Comparison of ENCODE assay signal across 19 cellular contexts in genomic region chr10:34181545-34182300, GRCh38.
DNase-seq lines count a peak whose midpoint lies in the region; ATAC-seq and TF ChIP-seq lines count a peak whose summit lies in the region.
"Had no signal": no experiment of that assay in that cellular context is flagged by ENCODE, and none has a peak within 500 bp of the region (broad histone marks: within the 10 kb centered on the region; RNA-seq: fewer than 3 reads in every experiment).

No MANE protein-coding gene starts in this region.

- H3K36me3 Mint-ChIP-seq in type B pancreatic cell, result no peaks in the 10 kb centered on the region
- H3K36me3 Mint-ChIP-seq in WTC11, result no peaks in the 10 kb centered on the region
- H3K36me3 Mint-ChIP-seq: naive B cell had no signal

- H3K27me3 Mint-ChIP-seq in type B pancreatic cell (peaks cover 8% of the 10 kb centered on the region), WTC11 (ENCODE audit: low read depth) (peaks cover 30% of the 10 kb centered on the region)
- H3K27me3 Mint-ChIP-seq: naive B cell had no signal

- DNase-seq in NCI-H146 (lab: John Stamatoyannopoulos, UW), result peak; percentile 47
- no peak for DNase-seq in NCI-H146 treated with DMSO at 0.1 percent for 48 hours (lab: John Stamatoyannopoulos, UW; ENCODE audit: unreplicated experiment)
- peak; percentile 22 to 67 for DNase-seq in cardiac fibroblast (ENCODE audit: low read depth in 2 of 2)
- peak; percentile 21 to 65 (median 46) for DNase-seq in right cardiac atrium
- no peak for DNase-seq in type B pancreatic cell (ENCODE audit: extremely low spot score, unreplicated experiment)
- no peak for DNase-seq in WTC11 (ENCODE audit: low spot score)
- no peak for DNase-seq in mucosa of gallbladder (ENCODE audit: low spot score)
- DNase-seq in NCI-H128 (lab: John Stamatoyannopoulos, UW; ENCODE audit: unreplicated experiment), result no peak
- DNase-seq: activated CD8-positive, alpha-beta memory T cell treated with anti-CD3 and anti-CD28 coated beads for 24 hours; activated gamma-delta T cell treated with Interleukin-2 at 50 U/mL for 16 hours; body of pancreas; head of caudate nucleus; naive B cell; NCI-H2171; retina; stimulated activated CD8-positive, alpha-beta memory T cell treated with anti-CD3 and anti-CD28 coated beads, Interleukin-4, amount 100 ng/mL, for 48 hours; tibial artery had no signal

- H3K27ac Mint-ChIP-seq in type B pancreatic cell (peak overlapping the region; percentile 65), WTC11 (no peak overlapping the region)
- H3K27ac Mint-ChIP-seq: naive B cell had no signal

- peaks cover 74% of the 10 kb centered on the region for H3K4me1 Mint-ChIP-seq in type B pancreatic cell (ENCODE audit: unreplicated experiment)
- peaks cover 90% of the 10 kb centered on the region for H3K4me1 Mint-ChIP-seq in WTC11
- H3K4me1 Mint-ChIP-seq: naive B cell had no signal

- intact Hi-C loops in right cardiac atrium (cut with DNase I), result no loop called here

- TF ChIP-seq CTCF in cardiac fibroblast (IDR thresholded peaks at IDR 0.05; ENCODE audit: low read depth, low read length) (no peak), type B pancreatic cell (conservative IDR thresholded peaks at IDR 0.05) (no peak), WTC11 (IDR thresholded peaks at IDR 0.05) (no peak)

- no peaks in the 10 kb centered on the region for H3K4me1 ChIP-seq in right cardiac atrium (ENCODE audit: control insufficient read depth, insufficient read depth, low read length)

- ATAC-seq in right cardiac atrium (peak; percentile 47 to 77), WTC11 (no peak)
- ATAC-seq: body of pancreas had no signal

- WGBS in right cardiac atrium, result 39% methylated on average over 10 of the region's 10 CpGs

- H3K4me3 ChIP-seq in cardiac fibroblast (replicated peaks in 1 of 2; ENCODE audit: low read depth in 2 of 2, low read length in 2 of 2), result no peak overlapping the region
- no peak overlapping the region for H3K4me3 ChIP-seq in right cardiac atrium (ENCODE audit: low read length)
- H3K4me3 ChIP-seq: body of pancreas, SJSA1, tibial artery had no signal

- no peaks in the 10 kb centered on the region for H3K9me3 Mint-ChIP-seq in type B pancreatic cell
- no peaks in the 10 kb centered on the region for H3K9me3 Mint-ChIP-seq in WTC11
- H3K9me3 Mint-ChIP-seq: naive B cell had no signal

- CTCF ChIA-PET in WTC11 (lab: Charles Lee), result no interaction called here

- H3K9me3 ChIP-seq in right cardiac atrium (ENCODE audit: control insufficient read depth, low read length), result no peaks in the 10 kb centered on the region
- H3K9me3 ChIP-seq: body of pancreas, SJSA1, tibial artery had no signal

- H3K27ac ChIP-seq in right cardiac atrium (ENCODE audit: low read length), result no peak overlapping the region
- H3K27ac ChIP-seq: 22Rv1, body of pancreas, SJSA1, tibial artery had no signal

- H3K4me3 Mint-ChIP-seq in type B pancreatic cell (peak overlapping the region; percentile 75), WTC11 (no peak overlapping the region)
- H3K4me3 Mint-ChIP-seq: naive B cell had no signal

- POLR2A ChIA-PET in WTC11 (lab: Charles Lee), result no interaction called here

- no peaks in the 10 kb centered on the region for H3K27me3 ChIP-seq in right cardiac atrium (ENCODE audit: control insufficient read depth, insufficient read depth)
- H3K27me3 ChIP-seq: body of pancreas, SJSA1, tibial artery had no signal

TF ChIP-seq in WTC11, 78 proteins besides CTCF, POLR2A, EP300 and RAD21:
- TF ChIP-seq CREM (CRISPR knock-in tag; IDR thresholded peaks at IDR 0.05), result no peak
- TF ChIP-seq, protein P1, sequence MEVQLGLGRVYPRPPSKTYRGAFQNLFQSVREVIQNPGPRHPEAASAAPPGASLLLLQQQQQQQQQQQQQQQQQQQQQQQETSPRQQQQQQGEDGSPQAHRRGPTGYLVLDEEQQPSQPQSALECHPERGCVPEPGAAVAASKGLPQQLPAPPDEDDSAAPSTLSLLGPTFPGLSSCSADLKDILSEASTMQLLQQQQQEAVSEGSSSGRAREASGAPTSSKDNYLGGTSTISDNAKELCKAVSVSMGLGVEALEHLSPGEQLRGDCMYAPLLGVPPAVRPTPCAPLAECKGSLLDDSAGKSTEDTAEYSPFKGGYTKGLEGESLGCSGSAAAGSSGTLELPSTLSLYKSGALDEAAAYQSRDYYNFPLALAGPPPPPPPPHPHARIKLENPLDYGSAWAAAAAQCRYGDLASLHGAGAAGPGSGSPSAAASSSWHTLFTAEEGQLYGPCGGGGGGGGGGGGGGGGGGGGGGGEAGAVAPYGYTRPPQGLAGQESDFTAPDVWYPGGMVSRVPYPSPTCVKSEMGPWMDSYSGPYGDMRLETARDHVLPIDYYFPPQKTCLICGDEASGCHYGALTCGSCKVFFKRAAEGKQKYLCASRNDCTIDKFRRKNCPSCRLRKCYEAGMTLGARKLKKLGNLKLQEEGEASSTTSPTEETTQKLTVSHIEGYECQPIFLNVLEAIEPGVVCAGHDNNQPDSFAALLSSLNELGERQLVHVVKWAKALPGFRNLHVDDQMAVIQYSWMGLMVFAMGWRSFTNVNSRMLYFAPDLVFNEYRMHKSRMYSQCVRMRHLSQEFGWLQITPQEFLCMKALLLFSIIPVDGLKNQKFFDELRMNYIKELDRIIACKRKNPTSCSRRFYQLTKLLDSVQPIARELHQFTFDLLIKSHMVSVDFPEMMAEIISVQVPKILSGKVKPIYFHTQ (CRISPR knock-in tag; IDR thresholded peaks at IDR 0.05), result no peak
- no peak for TF ChIP-seq ZSCAN18 (CRISPR knock-in tag; IDR thresholded peaks at IDR 0.05)
- TF ChIP-seq, protein P2, sequence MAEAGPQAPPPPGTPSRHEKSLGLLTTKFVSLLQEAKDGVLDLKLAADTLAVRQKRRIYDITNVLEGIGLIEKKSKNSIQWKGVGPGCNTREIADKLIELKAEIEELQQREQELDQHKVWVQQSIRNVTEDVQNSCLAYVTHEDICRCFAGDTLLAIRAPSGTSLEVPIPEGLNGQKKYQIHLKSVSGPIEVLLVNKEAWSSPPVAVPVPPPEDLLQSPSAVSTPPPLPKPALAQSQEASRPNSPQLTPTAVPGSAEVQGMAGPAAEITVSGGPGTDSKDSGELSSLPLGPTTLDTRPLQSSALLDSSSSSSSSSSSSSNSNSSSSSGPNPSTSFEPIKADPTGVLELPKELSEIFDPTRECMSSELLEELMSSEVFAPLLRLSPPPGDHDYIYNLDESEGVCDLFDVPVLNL (CRISPR knock-in tag; IDR thresholded peaks at IDR 0.05; ENCODE audit: borderline replicate concordance, low read depth), result no peak
TF ChIP-seq in WTC11: peak in this region for 0.

Comparison
In these comparisons a context has a peak if more than half of its experiments do, and no peak if none do; other contexts are left out.
1. DNase-seq: peak in NCI-H146 (single experiment), cardiac fibroblast (2 of 2) and right cardiac atrium (3 of 3); none in NCI-H146 treated with DMSO at 0.1 percent for 48 hours (single experiment), type B pancreatic cell (single experiment), WTC11 (single experiment), mucosa of gallbladder (single experiment) and NCI-H128 (single experiment).